In the genomic region with DNA sequence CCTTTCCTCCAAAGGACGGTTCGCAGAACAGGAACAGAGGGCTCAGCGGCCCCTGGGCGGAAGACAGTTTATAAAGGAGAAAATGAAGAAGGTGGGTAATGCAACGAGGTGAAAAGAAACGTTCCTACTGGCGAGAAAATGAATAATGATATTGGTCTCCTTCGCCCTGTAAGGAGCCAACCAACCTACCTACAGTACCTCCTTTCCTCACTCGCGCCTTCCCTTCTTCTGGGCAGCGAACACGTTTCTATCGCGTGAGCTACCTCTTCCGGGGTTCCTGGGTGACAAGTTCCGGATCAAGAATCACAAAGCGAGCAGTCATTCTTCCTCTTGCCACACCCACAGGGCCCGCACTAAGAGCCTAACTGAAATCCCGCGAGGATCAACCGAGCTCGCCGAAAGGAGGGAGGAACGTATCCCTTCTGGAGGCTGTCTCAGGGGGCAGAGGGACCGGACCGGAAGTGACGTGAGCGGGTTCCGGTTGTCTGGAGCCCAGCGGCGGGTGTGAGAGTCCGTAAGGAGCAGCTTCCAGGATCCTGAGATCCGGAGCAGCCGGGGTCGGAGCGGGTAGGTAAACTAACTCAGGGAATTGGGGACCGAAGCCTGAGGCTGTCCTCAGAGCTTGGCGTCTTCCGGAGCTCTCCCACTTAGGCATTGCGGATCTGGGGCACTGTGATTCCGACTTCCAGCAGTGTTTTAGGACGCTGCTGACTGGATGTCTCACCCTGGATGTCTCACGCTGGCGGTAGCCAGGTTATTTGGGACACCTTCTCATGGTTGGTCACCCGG, we compare ENCODE assay signal across 8 cellular contexts. TPM values are rescaled to one million over a fixed set of nuclear protein-coding genes. Genes with fewer than 3 reads are reported as not detected.
DNase-seq lines count a peak whose midpoint lies in the region; TF ChIP-seq lines count a peak whose summit lies in the region.

A gene (minus strand): TSS at position 249 of the 789 bp plus-strand sequence. CDS start 9,452 bp downstream, outside the sequence.
A gene (plus strand): TSS at position 473 of the 789 bp plus-strand sequence. CDS start 23,793 bp downstream, outside the sequence.

- POLR2A ChIA-PET in activated CD8-positive, alpha-beta memory T cell treated with anti-CD3 and anti-CD28 coated beads for 36 hours (lab: Charles Lee), result interaction anchor here (0.5 to 1.8 kb wide), 14 partner anchors 40 to 685 kb away, joined by 3 to 9 read pairs (median 4); a partner anchor contains a TSS

- DNase-seq in CMK (ENCODE audit: low read depth) (peak; percentile 94), GM20000 (ENCODE audit: low spot score) (peak; percentile 93), HT-29 (ENCODE audit: low spot score) (peak; percentile 99), NOMO-1 (lab: John Stamatoyannopoulos, UW; ENCODE audit: unreplicated experiment in 2 of 2) (peak; percentile 99), medulla oblongata (ENCODE audit: extremely low spot score) (peak; percentile 100)
- peak; percentile 88 to 94 (median 90) for DNase-seq in effector memory CD4-positive, alpha-beta T cell
- peak; percentile 74 for DNase-seq in stimulated activated CD8-positive, alpha-beta memory T cell treated with anti-CD3 and anti-CD28 coated beads, Interleukin-12 subunit alpha, Interleukin-12 subunit beta, amount 100 ng/mL, for 1 hour (ENCODE audit: low read depth)

- no peaks in the 10 kb centered on the region for H3K36me3 ChIP-seq in effector memory CD4-positive, alpha-beta T cell (ENCODE audit: control insufficient read depth, insufficient read depth, low read length)

- no peak for TF ChIP-seq CTCF in GM20000 (IDR thresholded peaks at IDR 0.05; ENCODE audit: extremely low read depth, missing control alignments)

- H3K27ac ChIP-seq in effector memory CD4-positive, alpha-beta T cell (ENCODE audit: insufficient read depth, low read length, poor library complexity, severe bottlenecking), result peak within 1 kb of the TSS; percentile 89

- no peaks in the 10 kb centered on the region for H3K9me3 ChIP-seq in effector memory CD4-positive, alpha-beta T cell (ENCODE audit: control insufficient read depth, low read length)

- CTCF ChIA-PET in activated CD8-positive, alpha-beta memory T cell treated with anti-CD3 and anti-CD28 coated beads for 36 hours (lab: Charles Lee), result interaction anchor here (1.1 to 1.6 kb wide), 4 partner anchors 37 to 89 kb away, joined by 4 to 5 read pairs (median 4); a partner anchor contains a TSS

- H3K4me3 ChIP-seq in effector memory CD4-positive, alpha-beta T cell (ENCODE audit: insufficient read depth, low read depth, low read length, poor library complexity, severe bottlenecking), result peak within 1 kb of the TSS; percentile 69

- H3K27me3 ChIP-seq in effector memory CD4-positive, alpha-beta T cell (replicated peaks; ENCODE audit: control insufficient read depth, insufficient read depth, low read length, poor library complexity, severe bottlenecking), result no peaks in the 10 kb centered on the region

- H3K4me1 ChIP-seq in effector memory CD4-positive, alpha-beta T cell (ENCODE audit: control insufficient read depth, insufficient read depth, low read length, poor library complexity, severe bottlenecking), result peaks cover 12% of the 10 kb centered on the region

RNA-seq across cellular contexts. Expression of the first gene that starts in this region (rescaled TPM):
- 36.4 and 38.9 TPM in 2 replicates for total RNA-seq in HT-29 (2014; rRNA removed; shearing (Covaris generic))
- 10 to 100 TPM; 45.3 to 48.9 TPM for total RNA-seq in activated CD8-positive, alpha-beta memory T cell treated with anti-CD3 and anti-CD28 coated beads for 36 hours

RNA-seq across cellular contexts. Expression of the second gene that starts in this region (rescaled TPM):
- total RNA-seq in HT-29 (2014; rRNA removed; shearing (Covaris generic)), result 194 and 223 TPM in 2 replicates
- total RNA-seq in activated CD8-positive, alpha-beta memory T cell treated with anti-CD3 and anti-CD28 coated beads for 36 hours, result 100 to 1,000 TPM; 228 to 231 TPM

Comparison
In these comparisons a context has a peak if more than half of its experiments do, and no peak if none do; other contexts are left out.
1. Peak in every context shown above with its lines: DNase-seq, H3K4me3 ChIP-seq and H3K27ac ChIP-seq.